ENCODE assay signal across 8 cellular contexts in genomic region chr3:122443762-122444490, GRCh38. TPM values are rescaled to one million over a fixed set of nuclear protein-coding genes. Genes with fewer than 3 reads are reported as not detected.
A peak's percentile ranks its signal among the peaks of the same experiment; 100 is the strongest.
DNase-seq lines count a peak whose midpoint lies in the region; TF ChIP-seq lines count a peak whose summit lies in the region.
"Not testable (repeated sequence)": the region's sequence is repeated elsewhere in the genome, so short reads cannot be mapped to it uniquely, and the experiment has no call there.

No MANE protein-coding gene starts in this region.

- H3K27ac Mint-ChIP-seq in H9 = peak overlapping the region; percentile 63 to 98 (median 97)
- peak overlapping the region; percentile 85 for H3K27ac Mint-ChIP-seq in glutamatergic neuron (ENCODE audit: unreplicated experiment)

- H2BK20ac ChIP-seq in H9 (ENCODE audit: low read depth, low read length, poor library complexity, severe bottlenecking) = not testable (repeated sequence)

- not testable (repeated sequence) for H4K91ac ChIP-seq in H9 (ENCODE audit: insufficient read length, low read depth, low read length)

- not testable (repeated sequence) for TF ChIP-seq CTCF in BE2C (IDR thresholded peaks at IDR 0.05; ENCODE audit: low read depth, low read length); H9 (conservative IDR thresholded peaks at IDR 0.05); LNCaP clone FGC (IDR thresholded peaks at IDR 0.05; ENCODE audit: control insufficient read depth, extremely low read depth, insufficient read depth); glutamatergic neuron (IDR thresholded peaks at IDR 0.05; ENCODE audit: partially characterized antibody, unreplicated experiment); parathyroid adenoma (IDR thresholded peaks at IDR 0.05)

- not testable (repeated sequence) for H2BK15ac ChIP-seq in H9 (ENCODE audit: low read depth, low read length)

- H3K14ac ChIP-seq in H9 (ENCODE audit: insufficient read depth, low read length) = not testable (repeated sequence)

- H4K5ac ChIP-seq in H9 (ENCODE audit: insufficient read length, low read depth, low read length) = not testable (repeated sequence)

- peaks cover 57 to 77% (median 64%) of the 10 kb centered on the region in 3 experiments for H3K36me3 Mint-ChIP-seq in H9 (ENCODE audit: insufficient read depth in 1 of 3, low read depth in 3 of 3)
- H3K36me3 Mint-ChIP-seq in glutamatergic neuron (ENCODE audit: unreplicated experiment) = peaks cover 29% of the 10 kb centered on the region

- H3K36me3 ChIP-seq in BE2C = peaks cover 46% of the 10 kb centered on the region
- H3K36me3 ChIP-seq in parathyroid adenoma (ENCODE audit: control insufficient read depth, insufficient read depth, low read length) = not testable (repeated sequence)

- H3K9ac ChIP-seq in H9 (ENCODE audit: extremely low read depth, insufficient read length, low read length); parathyroid adenoma: not testable (repeated sequence)

- not testable (repeated sequence) for H2BK5ac ChIP-seq in H9 (ENCODE audit: insufficient read length, low read length)

- H2AK5ac ChIP-seq in H9 (ENCODE audit: insufficient read length, low read length) = not testable (repeated sequence)

- H3K27me3 ChIP-seq in BE2C; H9 (ENCODE audit: insufficient read depth, low read length); parathyroid adenoma (ENCODE audit: control insufficient read depth, insufficient read depth, low read length): not testable (repeated sequence)

- H3K9me3 Mint-ChIP-seq in H9; glutamatergic neuron (ENCODE audit: unreplicated experiment): not testable (repeated sequence)

- not testable (repeated sequence) for H4K8ac ChIP-seq in H9 (replicated peaks; ENCODE audit: insufficient read length, low read depth, low read length)

- H3T11ph ChIP-seq in H9 (ENCODE audit: low read length) = not testable (repeated sequence)

- not testable (repeated sequence) for H4K20me1 ChIP-seq in H9 (ENCODE audit: control insufficient read depth, insufficient read depth, insufficient read length)

- H3K4me1 ChIP-seq in BE2C (peaks cover 13% of the 10 kb centered on the region), parathyroid adenoma (peaks cover 15% of the 10 kb centered on the region)
- not testable (repeated sequence) for H3K4me1 ChIP-seq in H9 (ENCODE audit: insufficient read depth, low read length)

- H2AFZ ChIP-seq in H9 (ENCODE audit: low read length); parathyroid adenoma: not testable (repeated sequence)

- not testable (repeated sequence) for H3K79me2 ChIP-seq in H9 (ENCODE audit: insufficient read depth, low read length)
- peaks cover 35% of the 10 kb centered on the region for H3K79me2 ChIP-seq in parathyroid adenoma

- DNase-seq in BE2C = peak; percentile 66
- DNase-seq in H9 = peak; percentile 58
- DNase-seq in LNCaP clone FGC (ENCODE audit: low read depth) = peak; percentile 86
- DNase-seq in SIG-M5 treated with dmso at 0.1 percent for 504 hours (lab: John Stamatoyannopoulos, UW; ENCODE audit: unreplicated experiment) = peak; percentile 40
- peak; percentile 45 for DNase-seq in ecto neural progenitor cell (ENCODE audit: low spot score)
- not testable (repeated sequence) for DNase-seq in glutamatergic neuron
- DNase-seq in left kidney (ENCODE audit: low read depth, low spot score) = peak; percentile 19

- not testable (repeated sequence) for H3K4me3 ChIP-seq in BE2C (ENCODE audit: low read depth, low read length); LNCaP clone FGC (ENCODE audit: low read depth, low read length); parathyroid adenoma (ENCODE audit: low read depth, low read length)

- not testable (repeated sequence) for H3K27ac ChIP-seq in H9 (ENCODE audit: insufficient read length, low read depth, low read length)
- peak overlapping the region; percentile 74 for H3K27ac ChIP-seq in parathyroid adenoma

- not testable (repeated sequence) for H3K4ac ChIP-seq in H9 (ENCODE audit: low read depth, low read length)

- not testable (repeated sequence) for H3K18ac ChIP-seq in H9 (ENCODE audit: insufficient read length, low read depth, low read length)

- H3K56ac ChIP-seq in H9 (ENCODE audit: insufficient read length, low read depth, low read length) = not testable (repeated sequence)

- H2BK12ac ChIP-seq in H9 (ENCODE audit: insufficient read length, low read depth, low read length) = not testable (repeated sequence)

- not testable (repeated sequence) for H3K9me3 ChIP-seq in BE2C; H9 (ENCODE audit: control insufficient read depth, low read depth, low read length); parathyroid adenoma (ENCODE audit: control insufficient read depth, low read length)

- peaks cover 30 to 33% of the 10 kb centered on the region in 2 experiments for H3K4me1 Mint-ChIP-seq in H9
- H3K4me1 Mint-ChIP-seq in glutamatergic neuron (ENCODE audit: low read depth, unreplicated experiment) = peaks cover 11% of the 10 kb centered on the region

- H3K79me1 ChIP-seq in H9 (ENCODE audit: insufficient read depth, low read depth, low read length, poor library complexity, severe bottlenecking) = not testable (repeated sequence)

- H3K27me3 Mint-ChIP-seq in H9 (ENCODE audit: low read depth); glutamatergic neuron (ENCODE audit: unreplicated experiment): not testable (repeated sequence)

- H3K4me3 Mint-ChIP-seq in H9 = peak overlapping the region; percentile 44 to 57; a peak in 4 of 5 replicates
- not testable (repeated sequence) for H3K4me3 Mint-ChIP-seq in glutamatergic neuron (ENCODE audit: unreplicated experiment)

- not testable (repeated sequence) for H2BK120ac ChIP-seq in H9 (ENCODE audit: low read depth, low read length, poor library complexity, severe bottlenecking)

- not testable (repeated sequence) for H3K23me2 ChIP-seq in H9 (ENCODE audit: insufficient read length, low read depth, low read length, poor library complexity, severe bottlenecking)

- not testable (repeated sequence) for H3K4me2 ChIP-seq in H9 (ENCODE audit: insufficient read depth, insufficient read length, low read length); parathyroid adenoma (ENCODE audit: low read length)

- WGBS in H9 (ENCODE audit: extremely low coverage, insufficient read length, low lambda C conversion rate) = no CpG with 5 or more reads among the region's 11 CpGs

- not testable (repeated sequence) for H3K23ac ChIP-seq in H9 (ENCODE audit: insufficient read length, low read depth, low read length)

RNA-seq across cellular contexts. Expression of gene WDR5B, which starts 28.1 kb away (rescaled TPM):
- 9.3 TPM for polyA plus RNA-seq in BE2C (2012; ENCODE audit: insufficient read depth, insufficient read length, low read depth)
- 3.2 and 3.7 TPM in 2 replicates for total RNA-seq in H9 (2021)
- total RNA-seq in glutamatergic neuron (ENCODE audit: unreplicated experiment) = 3.4 TPM

RNA-seq across cellular contexts. Expression of gene FAM162A, which starts 59.9 kb away (rescaled TPM):
- polyA plus RNA-seq in BE2C (2012; ENCODE audit: insufficient read depth, insufficient read length, low read depth) = 53.6 TPM
- total RNA-seq in H9 (2021) = 78.5 and 87.6 TPM in 2 replicates
- total RNA-seq in glutamatergic neuron (ENCODE audit: unreplicated experiment) = 12.7 TPM
